In the genomic region with DNA sequence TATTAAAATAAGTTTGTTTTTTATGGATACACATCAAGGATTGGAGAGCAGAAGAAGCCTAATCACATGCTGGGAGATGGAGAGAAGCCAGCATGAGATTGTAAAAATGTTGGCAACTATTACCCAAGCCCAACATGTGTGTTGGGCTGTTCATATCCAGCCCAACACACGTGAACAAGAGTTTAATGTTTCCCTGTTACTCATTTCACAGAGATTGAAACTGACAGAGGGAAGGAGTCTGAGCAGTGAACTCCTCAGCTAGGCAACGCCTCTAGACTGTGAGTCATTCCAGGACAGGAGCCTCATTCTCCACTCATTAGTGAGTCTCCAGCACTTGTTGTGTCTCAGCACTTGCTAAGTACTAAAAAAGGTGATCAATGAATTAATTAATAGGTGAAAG, we compare ENCODE assay signal across 8 cellular contexts. TPM values are rescaled to one million over a fixed set of nuclear protein-coding genes. Genes with fewer than 3 reads are reported as not detected.
A peak's percentile ranks its signal among the peaks of the same experiment; 100 is the strongest.
DNase-seq lines count a peak whose midpoint lies in the region; ATAC-seq lines count a peak whose summit lies in the region.

No MANE protein-coding gene starts in this region.

- DNase-seq in HT1080 (ENCODE audit: low read depth) (peak; percentile 83), glomerular visceral epithelial cell (ENCODE audit: extremely low spot score) (peak; percentile 69), T1000 (lab: John Stamatoyannopoulos, UW) (no peak), NCI-H2196 treated with DMSO at 0.1 percent for 48 hours (lab: John Stamatoyannopoulos, UW; ENCODE audit: unreplicated experiment) (no peak), NCI-H146 treated with DMSO at 0.1 percent for 48 hours (lab: John Stamatoyannopoulos, UW; ENCODE audit: unreplicated experiment) (no peak)
- no peak for DNase-seq in activated CD8-positive, alpha-beta memory T cell treated with anti-CD3 and anti-CD28 coated beads, Interleukin-2, amount 50 U/mL, for 48 hours

- ATAC-seq in GM18502 (IDR thresholded peaks at IDR 0.05; ENCODE audit: poor library complexity, unreplicated experiment) (peak; percentile 99), GM21723 (IDR thresholded peaks at IDR 0.05; ENCODE audit: unreplicated experiment) (peak; percentile 95)

RNA-seq across cellular contexts. Expression of a gene that starts 43.2 kb away (rescaled TPM):
- total RNA-seq in HT1080 (2014; rRNA removed; shearing (Covaris generic)): 53.2 and 59.1 TPM in 2 replicates
- 59.4 and 62.0 TPM in 2 replicates for polyA plus RNA-seq in HT1080 (2015; cell fraction: cytosol; rRNA removed)
- polyA plus RNA-seq in HT1080 (2015; cell fraction: nucleus; rRNA removed): 32.6 and 44.8 TPM in 2 replicates

Comparison
In these comparisons a context has a peak if more than half of its experiments do, and no peak if none do; other contexts are left out.
1. DNase-seq: peak in HT1080 (single experiment) and glomerular visceral epithelial cell (single experiment); none in T1000 (single experiment), NCI-H2196 treated with DMSO at 0.1 percent for 48 hours (single experiment), activated CD8-positive, alpha-beta memory T cell treated with anti-CD3 and anti-CD28 coated beads, Interleukin-2, amount 50 U/mL, for 48 hours (single experiment) and NCI-H146 treated with DMSO at 0.1 percent for 48 hours (single experiment).